8 cellular contexts compared by ENCODE assay signal in genomic region chr9:127396253-127396807, GRCh38. TPM values are rescaled to one million over a fixed set of nuclear protein-coding genes. Genes with fewer than 3 reads are reported as not detected.
DNase-seq lines count a peak whose midpoint lies in the region; ATAC-seq and TF ChIP-seq lines count a peak whose summit lies in the region.

No MANE protein-coding gene starts in this region.

- H3K4me2 ChIP-seq in HCT116 (ENCODE audit: low read length): peak overlapping the region; percentile 97

- RAD21 ChIA-PET in HCT116 (lab: Charles Lee; ENCODE audit: low non-redundant PET in 1 of 2, low total read pairs in 2 of 2, uncharacterized antibody in 2 of 2, unreplicated experiment in 2 of 2): interaction anchor here (0.8 to 1.2 kb wide), 4 partner anchors 172 to 191 kb away, joined by 3 to 9 read pairs (median 5); no protein-coding TSS in a partner anchor

- H3K27ac ChIP-seq in HCT116 (ENCODE audit: low read depth, low read length): no peak overlapping the region

- peaks cover 13% of the 10 kb centered on the region for H3K4me1 Mint-ChIP-seq in WTC11
- peaks cover 12 to 18% of the 10 kb centered on the region in 2 donors for H3K4me1 Mint-ChIP-seq in stimulated activated naive B cell treated with anti-CD40 and anti-IgM and Interleukin-4, amounts not matched to agents 10 μg/mL and 1 μg/mL and 100 μg/mL, for 72 hours

- no peaks in the 10 kb centered on the region for H3K9me3 Mint-ChIP-seq in WTC11
- no peaks in the 10 kb centered on the region for H3K9me3 Mint-ChIP-seq in stimulated activated naive B cell treated with anti-CD40 and anti-IgM and Interleukin-4, amounts not matched to agents 10 μg/mL and 1 μg/mL and 100 μg/mL, for 72 hours

- peaks cover 17% of the 10 kb centered on the region for H3K27me3 Mint-ChIP-seq in WTC11 (ENCODE audit: low read depth)
- H3K27me3 Mint-ChIP-seq in stimulated activated naive B cell treated with anti-CD40 and anti-IgM and Interleukin-4, amounts not matched to agents 10 μg/mL and 1 μg/mL and 100 μg/mL, for 72 hours: peaks cover 3 to 26% of the 10 kb centered on the region in 2 donors

- H3K36me3 Mint-ChIP-seq in WTC11: no peaks in the 10 kb centered on the region
- peaks cover 2 to 3% of the 10 kb centered on the region in 2 donors for H3K36me3 Mint-ChIP-seq in stimulated activated naive B cell treated with anti-CD40 and anti-IgM and Interleukin-4, amounts not matched to agents 10 μg/mL and 1 μg/mL and 100 μg/mL, for 72 hours

- DNase-seq in HCT116 (ENCODE audit: low read depth, low spot score) (no peak), WTC11 (ENCODE audit: low spot score) (no peak), cerebellum (ENCODE audit: low spot score) (no peak), NCI-H1105 (lab: John Stamatoyannopoulos, UW) (no peak)
- no peak for DNase-seq in stimulated activated naive B cell treated with anti-CD40 and anti-IgM and Interleukin-4, amounts not matched to agents 10 μg/mL and 1 μg/mL and 100 μg/mL, for 72 hours
- no peak for DNase-seq in activated effector memory CD4-positive, alpha-beta T cell treated with anti-CD3 and anti-CD28 coated beads, Interleukin-2, amount 50 U/mL, for 16 hours

- no peaks in the 10 kb centered on the region for H4K20me1 ChIP-seq in HCT116 (ENCODE audit: insufficient read depth)

- no peaks in the 10 kb centered on the region for H3K9me3 ChIP-seq in HCT116 (ENCODE audit: control insufficient read depth in 1 of 2, insufficient read depth in 1 of 2, low read depth in 1 of 2, low read length in 2 of 2)

- H3K9ac ChIP-seq in HCT116 (ENCODE audit: low read length): no peak overlapping the region

- TF ChIP-seq RAD21 in HCT116 (IDR thresholded peaks at IDR 0.05; ENCODE audit: low read depth): no peak

- peaks cover 4% of the 10 kb centered on the region; the same call in 1 of the 2 replicates for H3K79me2 ChIP-seq in HCT116 (ENCODE audit: insufficient read depth, low read length)

- peak overlapping the region; percentile 77 for H3K4me3 Mint-ChIP-seq in WTC11
- peak overlapping the region; percentile 79 to 88 for H3K4me3 Mint-ChIP-seq in stimulated activated naive B cell treated with anti-CD40 and anti-IgM and Interleukin-4, amounts not matched to agents 10 μg/mL and 1 μg/mL and 100 μg/mL, for 72 hours

- no peaks in the 10 kb centered on the region for H3K9me2 ChIP-seq in HCT116 (ENCODE audit: insufficient read depth)

- TF ChIP-seq CTCF in HCT116 (IDR thresholded peaks at IDR 0.05 in 2 of 3, conservative IDR thresholded peaks at IDR 0.05 in 1 of 3; ENCODE audit: borderline replicate concordance in 1 of 3, insufficient read depth in 1 of 3, low read depth in 2 of 3, low read length in 2 of 3) (no peak), WTC11 (IDR thresholded peaks at IDR 0.05) (no peak)

- intact Hi-C loops in HCT116 (cut with micrococcal nuclease): loop anchor here (1.0 kb wide), 1 partner anchor 172 kb away; no protein-coding TSS in a partner anchor

- peak overlapping the region; percentile 95 for H3K27ac Mint-ChIP-seq in WTC11
- peak overlapping the region; percentile 15 for H3K27ac Mint-ChIP-seq in stimulated activated naive B cell treated with anti-CD40 and anti-IgM and Interleukin-4, amounts not matched to agents 10 μg/mL and 1 μg/mL and 100 μg/mL, for 72 hours

- H3K27me3 ChIP-seq in HCT116 (ENCODE audit: insufficient read depth, low read length): no peaks in the 10 kb centered on the region

- POLR2A ChIA-PET in HCT116 (lab: Charles Lee) (interaction anchor here (0.6 to 1.2 kb wide), 8 partner anchors 8 to 172 kb away, joined by 3 to 9 read pairs (median 6); partner anchors contain the start of gene ZNF79), WTC11 (lab: Charles Lee) (interaction anchor here (0.7 to 2.1 kb wide), 11 partner anchors 14 to 338 kb away, joined by 3 to 12 read pairs (median 3); partner anchors contain the start of gene ZNF79)

- BruUV-seq in HCT116 (replicated peaks; lab: Mats Ljungman, UMichigan): no TSS peak

- H3K4me3 ChIP-seq in HCT116 (replicated peaks in 1 of 2; ENCODE audit: low read depth in 1 of 2, low read length in 2 of 2) (peak overlapping the region in 1 of 2 experiments; percentile 24; a peak in 1 of 4 replicates), iPS-11a (ENCODE audit: low read depth, low read length) (peak overlapping the region; percentile 63)

- no peak for TF ChIP-seq POLR2A in HCT116 (IDR thresholded peaks at IDR 0.05; ENCODE audit: borderline replicate concordance, extremely low read depth, insufficient read depth, insufficient read length)

- CTCF ChIA-PET in HCT116 (lab: Charles Lee): interaction anchor here (0.8 to 1.7 kb wide), 6 partner anchors 28 to 191 kb away, joined by 3 to 16 read pairs (median 6); partner anchors contain the start of gene ZNF79
- CTCF ChIA-PET in WTC11 (lab: Charles Lee): interaction anchor here (0.6 to 3.7 kb wide), 36 partner anchors 8 to 482 kb away, joined by 3 to 44 read pairs (median 4); partner anchors contain the start of genes ANGPTL2, RALGPS1, TOR2A and ZNF79

- H2AFZ ChIP-seq in HCT116 (ENCODE audit: low read depth, low read length, poor library complexity, severe bottlenecking): no peak overlapping the region

- no peak for ATAC-seq in HCT116
- ATAC-seq in WTC11: no peak
- no peak for ATAC-seq in stimulated activated naive B cell treated with anti-CD40 and anti-IgM and Interleukin-4, amounts not matched to agents 10 μg/mL and 1 μg/mL and 100 μg/mL, for 72 hours (replicated peaks)
- no peak for ATAC-seq in HG03108 (IDR thresholded peaks at IDR 0.05; ENCODE audit: unreplicated experiment)

- H3K4me1 ChIP-seq in HCT116 (ENCODE audit: control insufficient read depth in 1 of 2, insufficient read depth in 2 of 2, low read length in 2 of 2): peaks cover 3 to 33% of the 10 kb centered on the region in 2 experiments; a peak in 3 of 4 replicates

- no peaks in the 10 kb centered on the region for H3K36me3 ChIP-seq in HCT116 (ENCODE audit: control insufficient read depth in 1 of 2, insufficient read depth in 2 of 2, low read length in 2 of 2)

TF ChIP-seq in HCT116, 20 proteins besides CTCF, POLR2A, EP300 and RAD21 (continues in another document):
- no peak for TF ChIP-seq REST (IDR thresholded peaks at IDR 0.05; ENCODE audit: low read depth)

TF ChIP-seq in WTC11, 78 proteins besides CTCF, POLR2A, EP300 and RAD21 (continues in another document):
- TF ChIP-seq GABPB1 (CRISPR knock-in tag; IDR thresholded peaks at IDR 0.05) (peak; percentile 42; the same call in 1 of the 2 replicates), ZNF281 (CRISPR knock-in tag; IDR thresholded peaks at IDR 0.05) (no peak), AR (CRISPR knock-in tag; IDR thresholded peaks at IDR 0.05) (no peak), ZNF219 (CRISPR knock-in tag; IDR thresholded peaks at IDR 0.05; ENCODE audit: borderline replicate concordance) (no peak), GRHL2 (CRISPR knock-in tag; IDR thresholded peaks at IDR 0.05; ENCODE audit: insufficient replicate concordance, severe bottlenecking) (no peak), ESRRA (CRISPR knock-in tag; IDR thresholded peaks at IDR 0.05; ENCODE audit: borderline replicate concordance) (no peak)

RNA-seq across cellular contexts. Expression of gene SLC2A8, which starts 0.6 kb away (rescaled TPM):
- total RNA-seq in HCT116 (2021; ENCODE audit: unreplicated experiment) (16.8 TPM), WTC11 (2021) (30.2 to 37.4 TPM (median 33.9 TPM) in 3 replicates), cerebellum (21.3 TPM)
- 14.7 and 15.3 TPM in 2 replicates for polyA plus RNA-seq in HCT116 (2012)

RNA-seq across cellular contexts. Expression of gene ZNF79, which starts 27.9 kb away (rescaled TPM):
- total RNA-seq in HCT116 (2021; ENCODE audit: unreplicated experiment): 5.3 TPM
- 2.2 and 3.0 TPM in 2 replicates for polyA plus RNA-seq in HCT116 (2012)
- 7.6 to 9.0 TPM (median 7.7 TPM) in 3 replicates for total RNA-seq in WTC11 (2021)
- 11.9 TPM for total RNA-seq in cerebellum

RNA-seq across cellular contexts. Expression of gene RPL12, which starts 54.9 kb away (rescaled TPM):
- total RNA-seq in HCT116 (2021; ENCODE audit: unreplicated experiment): 2,679 TPM
- 5,001 and 5,019 TPM in 2 replicates for polyA plus RNA-seq in HCT116 (2012)
- 1,902 to 2,162 TPM (median 2,101 TPM) in 3 replicates for total RNA-seq in WTC11 (2021)
- total RNA-seq in cerebellum: 349 TPM

RNA-seq across cellular contexts. Expression of gene LRSAM1, which starts 55.0 kb away (rescaled TPM):
- total RNA-seq in HCT116 (2021; ENCODE audit: unreplicated experiment) (25.9 TPM), WTC11 (2021) (24.6 to 32.4 TPM (median 28.8 TPM) in 3 replicates), cerebellum (22.0 TPM)
- 21.0 and 23.3 TPM in 2 replicates for polyA plus RNA-seq in HCT116 (2012)

Comparison
In these comparisons a context has a peak if more than half of its experiments do, and no peak if none do; other contexts are left out.
1. Of the 4 proteins assayed by ChIP-seq in both WTC11 and HCT116: peak only in WTC11: none; only in HCT116: none; in both: MAX; in neither: 3.